In the genomic region with DNA sequence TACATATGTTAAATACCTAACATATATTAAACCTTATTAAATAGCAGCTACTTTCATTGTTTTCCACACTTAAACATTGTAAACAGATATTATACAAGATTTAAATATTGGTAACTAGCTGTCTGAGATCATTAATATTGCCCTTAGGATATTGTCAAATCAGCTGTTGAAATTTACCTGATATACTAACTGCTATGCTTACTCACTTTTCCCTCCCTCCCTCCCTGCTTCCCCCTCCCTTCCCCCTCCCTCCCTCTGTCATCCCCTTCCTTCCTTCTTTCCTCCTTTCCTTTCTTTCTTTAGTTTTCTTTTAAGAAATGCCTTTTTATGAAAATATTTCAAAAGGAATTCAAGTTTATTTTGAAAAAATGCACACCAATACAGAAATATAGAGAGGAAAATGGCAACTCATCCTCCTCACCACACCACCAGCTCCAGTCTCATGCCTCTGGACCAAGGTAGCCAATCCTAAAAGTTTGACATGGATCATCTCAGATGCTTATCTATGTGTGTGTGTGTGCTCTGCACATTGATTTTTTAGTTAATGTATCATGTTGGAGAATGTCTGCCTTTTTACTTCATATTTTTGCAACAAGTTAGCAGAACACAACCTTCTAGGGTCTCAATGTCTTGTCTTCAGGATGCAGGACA, we compare ENCODE assay signal across 4 cellular contexts. TPM values are rescaled to one million over a fixed set of nuclear protein-coding genes. Genes with fewer than 3 reads are reported as not detected.
"Had no signal": no experiment of that assay in that cellular context is flagged by ENCODE, and none has a peak within 500 bp of the region (broad histone marks: within the 10 kb centered on the region; RNA-seq: fewer than 3 reads in every experiment).

No MANE protein-coding gene starts in this region.

RNA-seq across cellular contexts. Expression of gene CTAGE6, which starts 41.8 kb away (rescaled TPM):
- total RNA-seq: neural crest cell, right atrium auricular region had no signal
- polyA plus RNA-seq: small intestine, stomach had no signal
